In the genomic region with DNA sequence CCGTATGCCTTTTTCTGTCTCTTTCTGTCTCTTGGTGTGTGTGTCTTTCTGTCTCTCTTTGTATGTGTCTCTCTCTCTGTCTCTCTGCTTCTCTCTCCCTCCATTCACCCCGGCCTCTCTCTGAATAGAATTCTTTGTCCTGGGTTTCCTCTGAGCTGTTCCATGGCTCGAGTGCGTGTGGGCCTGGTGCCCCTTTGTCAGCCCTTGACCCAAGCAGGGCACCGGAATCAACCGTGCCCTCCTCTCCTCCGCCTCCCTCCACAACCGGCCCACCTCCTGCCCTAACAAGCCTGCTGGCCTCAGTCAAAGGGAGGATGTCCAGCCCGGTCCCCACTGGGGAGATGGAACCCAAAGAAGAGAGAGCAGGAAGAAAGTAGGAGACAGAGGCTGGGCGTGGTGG, we compare ENCODE assay signal across 17 cellular contexts. TPM values are rescaled to one million over a fixed set of nuclear protein-coding genes. Genes with fewer than 3 reads are reported as not detected.
DNase-seq lines count a peak whose midpoint lies in the region; ATAC-seq and TF ChIP-seq lines count a peak whose summit lies in the region.
"Had no signal": no experiment of that assay in that cellular context is flagged by ENCODE, and none has a peak within 500 bp of the region (broad histone marks: within the 10 kb centered on the region; RNA-seq: fewer than 3 reads in every experiment).

No MANE protein-coding gene starts in this region.

- no peaks in the 10 kb centered on the region for H3K36me3 Mint-ChIP-seq in activated CD8-positive, alpha-beta T cell treated with anti-CD3 and anti-CD28 coated beads for 36 hours (ENCODE audit: low read depth)
- H3K36me3 Mint-ChIP-seq in activated CD8-positive, alpha-beta T cell treated with anti-CD3 and anti-CD28 coated beads, Interleukin-2, amount 10 ng/mL, durations not matched to agents 7 days and 5 days (ENCODE audit: low read depth) = no peaks in the 10 kb centered on the region
- H3K36me3 Mint-ChIP-seq in nephron (ENCODE audit: low read depth) = peaks cover 18% of the 10 kb centered on the region
- H3K36me3 Mint-ChIP-seq: activated CD4-positive, alpha-beta memory T cell treated with anti-CD3 and anti-CD28 coated beads for 36 hours; stimulated activated memory B cell treated with anti-CD40 and anti-IgM and Interleukin-4, amounts not matched to agents 10 μg/mL and 1 μg/mL and 100 μg/mL, for 72 hours had no signal

- H3K4me1 Mint-ChIP-seq in activated CD8-positive, alpha-beta T cell treated with anti-CD3 and anti-CD28 coated beads for 36 hours (ENCODE audit: low read depth) = peaks cover 31% of the 10 kb centered on the region
- H3K4me1 Mint-ChIP-seq in activated CD8-positive, alpha-beta T cell treated with anti-CD3 and anti-CD28 coated beads, Interleukin-2, amount 10 ng/mL, durations not matched to agents 7 days and 5 days (ENCODE audit: low read depth) = peaks cover 12% of the 10 kb centered on the region
- H3K4me1 Mint-ChIP-seq in nephron = peaks cover 61% of the 10 kb centered on the region

- peak overlapping the region; percentile 37 for H3K4me2 ChIP-seq in mammary epithelial cell (ENCODE audit: insufficient read depth, low read depth, low read length)

- H3K27me3 ChIP-seq in mammary epithelial cell (ENCODE audit: insufficient read depth, low read length) (no peaks in the 10 kb centered on the region), tibial artery (no peaks in the 10 kb centered on the region)

- peaks cover 72% of the 10 kb centered on the region for H3K4me1 ChIP-seq in mammary epithelial cell (ENCODE audit: insufficient read depth, low read length)
- peaks cover 0 to 79% (median 56%) of the 10 kb centered on the region in 4 donors for H3K4me1 ChIP-seq in tibial artery

- H3K79me2 ChIP-seq in mammary epithelial cell (ENCODE audit: insufficient read depth, low read length) = peaks cover 66% of the 10 kb centered on the region

- H3K27me3 Mint-ChIP-seq in activated CD8-positive, alpha-beta T cell treated with anti-CD3 and anti-CD28 coated beads for 36 hours = peaks cover 39% of the 10 kb centered on the region
- H3K27me3 Mint-ChIP-seq in activated CD8-positive, alpha-beta T cell treated with anti-CD3 and anti-CD28 coated beads, Interleukin-2, amount 10 ng/mL, durations not matched to agents 7 days and 5 days (ENCODE audit: low read depth) = peaks cover 46% of the 10 kb centered on the region
- H3K27me3 Mint-ChIP-seq in nephron (ENCODE audit: low read depth) = peaks cover 9% of the 10 kb centered on the region

- POLR2A ChIA-PET in activated CD8-positive, alpha-beta T cell treated with anti-CD3 and anti-CD28 coated beads for 36 hours (lab: Charles Lee) = no interaction called here
- POLR2A ChIA-PET in activated CD8-positive, alpha-beta T cell treated with anti-CD3 and anti-CD28 coated beads, Interleukin-2, amount 10 ng/mL, durations not matched to agents 7 days and 5 days (lab: Charles Lee) = no interaction called here

- intact Hi-C loops in activated CD8-positive, alpha-beta T cell treated with anti-CD3 and anti-CD28 coated beads for 36 hours (cut with micrococcal nuclease) = no loop called here
- intact Hi-C loops in mammary epithelial cell (cut with micrococcal nuclease) = no loop called here
- intact Hi-C loops in tibial artery (cut with DNase I; ENCODE audit: low total_unique reads) = no loop called here

- WGBS in mammary epithelial cell (ENCODE audit: low coverage, missing lambda C conversion rate) = 28% methylated on average over 5 of the region's 10 CpGs

- H4K20me1 ChIP-seq in mammary epithelial cell (ENCODE audit: insufficient read depth, low read length) = no peaks in the 10 kb centered on the region

- no peaks in the 10 kb centered on the region for H3K9me3 Mint-ChIP-seq in activated CD8-positive, alpha-beta T cell treated with anti-CD3 and anti-CD28 coated beads for 36 hours
- no peaks in the 10 kb centered on the region for H3K9me3 Mint-ChIP-seq in activated CD8-positive, alpha-beta T cell treated with anti-CD3 and anti-CD28 coated beads, Interleukin-2, amount 10 ng/mL, durations not matched to agents 7 days and 5 days (ENCODE audit: insufficient read depth)
- no peaks in the 10 kb centered on the region for H3K9me3 Mint-ChIP-seq in nephron
- H3K9me3 Mint-ChIP-seq: activated CD4-positive, alpha-beta memory T cell treated with anti-CD3 and anti-CD28 coated beads for 36 hours; stimulated activated memory B cell treated with anti-CD40 and anti-IgM and Interleukin-4, amounts not matched to agents 10 μg/mL and 1 μg/mL and 100 μg/mL, for 72 hours had no signal

- no peak overlapping the region for H3K9ac ChIP-seq in mammary epithelial cell (ENCODE audit: insufficient read depth, low read length)

- BruUV-seq in mammary epithelial cell (replicated peaks; lab: Mats Ljungman, UMichigan) = no TSS peak

- H3K27ac Mint-ChIP-seq in activated CD8-positive, alpha-beta T cell treated with anti-CD3 and anti-CD28 coated beads for 36 hours = peak overlapping the region; percentile 8
- H3K27ac Mint-ChIP-seq in activated CD8-positive, alpha-beta T cell treated with anti-CD3 and anti-CD28 coated beads, Interleukin-2, amount 10 ng/mL, durations not matched to agents 7 days and 5 days = no peak overlapping the region
- H3K27ac Mint-ChIP-seq in nephron = peak overlapping the region; percentile 18 to 39 (median 29)
- H3K27ac Mint-ChIP-seq: activated CD4-positive, alpha-beta memory T cell treated with anti-CD3 and anti-CD28 coated beads for 36 hours; stimulated activated memory B cell treated with anti-CD40 and anti-IgM and Interleukin-4, amounts not matched to agents 10 μg/mL and 1 μg/mL and 100 μg/mL, for 72 hours had no signal

- H3K9me3 ChIP-seq in mammary epithelial cell (replicated peaks; ENCODE audit: insufficient read depth, low read length) = no peaks in the 10 kb centered on the region
- H3K9me3 ChIP-seq in tibial artery = no peaks in the 10 kb centered on the region

- CTCF ChIA-PET in activated CD8-positive, alpha-beta T cell treated with anti-CD3 and anti-CD28 coated beads for 36 hours (lab: Charles Lee) = no interaction called here
- CTCF ChIA-PET in activated CD8-positive, alpha-beta T cell treated with anti-CD3 and anti-CD28 coated beads, Interleukin-2, amount 10 ng/mL, durations not matched to agents 7 days and 5 days (lab: Charles Lee) = no interaction called here
- CTCF ChIA-PET in mammary epithelial cell (lab: Charles Lee; ENCODE audit: low non-redundant PET) = no interaction called here

- H2AFZ ChIP-seq in mammary epithelial cell (ENCODE audit: low read depth, low read length) = no peak overlapping the region

- ATAC-seq in activated CD8-positive, alpha-beta T cell treated with anti-CD3 and anti-CD28 coated beads for 36 hours = no peak
- no peak for ATAC-seq in activated CD8-positive, alpha-beta T cell treated with anti-CD3 and anti-CD28 coated beads, Interleukin-2, amount 10 ng/mL, durations not matched to agents 7 days and 5 days
- ATAC-seq in HG03025 (IDR thresholded peaks at IDR 0.05; ENCODE audit: low FRiP score, unreplicated experiment) = no peak
- ATAC-seq: right cardiac atrium; stimulated activated memory B cell treated with anti-CD40 and anti-IgM and Interleukin-4, amounts not matched to agents 10 μg/mL and 1 μg/mL and 100 μg/mL, for 72 hours had no signal

- no peak for DNase-seq in activated CD8-positive, alpha-beta T cell treated with anti-CD3 and anti-CD28 coated beads for 36 hours
- no peak for DNase-seq in activated CD8-positive, alpha-beta T cell treated with anti-CD3 and anti-CD28 coated beads, Interleukin-2, amount 10 ng/mL, durations not matched to agents 7 days and 5 days
- DNase-seq in mammary epithelial cell (no peak), tibial artery (no peak), SIG-M5 (lab: John Stamatoyannopoulos, UW) (no peak), kidney glomerular epithelial cell (lab: John Stamatoyannopoulos, UW) (no peak)
- DNase-seq: ACHN; activated CD4-positive, alpha-beta memory T cell treated with anti-CD3 and anti-CD28 coated beads for 36 hours; activated effector memory CD4-positive, alpha-beta T cell treated with anti-CD3 and anti-CD28 coated beads, Interleukin-2, amount 50 U/mL, for 16 hours; effector memory CD4-positive, alpha-beta T cell; NCI-H2029; NCI-H69; RPMI8226 had no signal

- no peak for TF ChIP-seq CTCF in activated CD8-positive, alpha-beta T cell treated with anti-CD3 and anti-CD28 coated beads for 36 hours (IDR thresholded peaks at IDR 0.05)
- no peak for TF ChIP-seq CTCF in mammary epithelial cell (conservative IDR thresholded peaks at IDR 0.05 in 1 of 2, IDR thresholded peaks at IDR 0.05 in 1 of 2; ENCODE audit: extremely low read depth in 1 of 2, insufficient read depth in 1 of 2, low read depth in 1 of 2, low read length in 2 of 2)
- TF ChIP-seq CTCF in nephron (IDR thresholded peaks at IDR 0.05; ENCODE audit: unreplicated experiment in 3 of 3) = no peak
- no peak for TF ChIP-seq CTCF in tibial artery (IDR thresholded peaks at IDR 0.05)

- H3K4me3 Mint-ChIP-seq in activated CD8-positive, alpha-beta T cell treated with anti-CD3 and anti-CD28 coated beads for 36 hours = no peak overlapping the region
- no peak overlapping the region for H3K4me3 Mint-ChIP-seq in activated CD8-positive, alpha-beta T cell treated with anti-CD3 and anti-CD28 coated beads, Interleukin-2, amount 10 ng/mL, durations not matched to agents 7 days and 5 days
- peak overlapping the region; percentile 70 to 78 (median 73) for H3K4me3 Mint-ChIP-seq in nephron
- H3K4me3 Mint-ChIP-seq: activated CD4-positive, alpha-beta memory T cell treated with anti-CD3 and anti-CD28 coated beads for 36 hours; stimulated activated memory B cell treated with anti-CD40 and anti-IgM and Interleukin-4, amounts not matched to agents 10 μg/mL and 1 μg/mL and 100 μg/mL, for 72 hours had no signal

- H3K36me3 ChIP-seq in mammary epithelial cell (ENCODE audit: insufficient read depth, low read length) (peaks cover 16% of the 10 kb centered on the region), tibial artery (peaks cover 9 to 20% (median 16%) of the 10 kb centered on the region in 3 donors)

- in situ Hi-C loops in mammary epithelial cell (cut with MboI; ENCODE audit: low sequenced_read_pairs in 2 of 2) = loop anchor here in 1 of 2 donors (5.0 kb wide), 1 partner anchor 40 kb away; the partner anchor contains the start of gene HNRNPUL1

- H3K4me3 ChIP-seq in mammary epithelial cell (replicated peaks in 1 of 3; ENCODE audit: insufficient read depth in 1 of 3, low read depth in 2 of 3, low read length in 3 of 3) (peak overlapping the region in 1 of 3 experiments; percentile 2), tibial artery (no peak overlapping the region)

- H3K27ac ChIP-seq in mammary epithelial cell (ENCODE audit: insufficient read depth, low read depth, low read length) (no peak overlapping the region), tibial artery (peak overlapping the region; percentile 97 to 99)

- dilution Hi-C loops in mammary epithelial cell (cut with HindIII; ENCODE audit: low sequenced_read_pairs) = no loop called here

RNA-seq across cellular contexts. Expression of gene AXL, which starts 3.2 kb away (rescaled TPM):
- under 1 TPM; 0.36 to 0.50 TPM for total RNA-seq in activated CD8-positive, alpha-beta T cell treated with anti-CD3 and anti-CD28 coated beads for 36 hours
- total RNA-seq in activated CD8-positive, alpha-beta T cell treated with anti-CD3 and anti-CD28 coated beads, Interleukin-2, amount 10 ng/mL, durations not matched to agents 7 days and 5 days = not detected
- total RNA-seq in mammary epithelial cell = 100 to 1,000 TPM; 121 to 141 TPM
- polyA plus RNA-seq in mammary epithelial cell = 57.3 TPM
- polyA minus RNA-seq in mammary epithelial cell = 460 TPM

RNA-seq across cellular contexts. Expression of gene CYP2S1, which starts 29.2 kb away (rescaled TPM):
- total RNA-seq in activated CD8-positive, alpha-beta T cell treated with anti-CD3 and anti-CD28 coated beads for 36 hours = not detected
- total RNA-seq in activated CD8-positive, alpha-beta T cell treated with anti-CD3 and anti-CD28 coated beads, Interleukin-2, amount 10 ng/mL, durations not matched to agents 7 days and 5 days = under 1 TPM; 0.83 to 0.95 TPM
- 1 to 10 TPM in 1 of 2 donors, under 1 TPM in 1; 0.50 to 7.1 TPM for total RNA-seq in mammary epithelial cell
- 0.42 TPM for polyA plus RNA-seq in mammary epithelial cell
- polyA minus RNA-seq in mammary epithelial cell = 2.1 TPM

RNA-seq across cellular contexts. Expression of gene HNRNPUL1, which starts 41.9 kb away (rescaled TPM):
- total RNA-seq in activated CD8-positive, alpha-beta T cell treated with anti-CD3 and anti-CD28 coated beads for 36 hours = 100 to 1,000 TPM; 257 to 259 TPM
- total RNA-seq in activated CD8-positive, alpha-beta T cell treated with anti-CD3 and anti-CD28 coated beads, Interleukin-2, amount 10 ng/mL, durations not matched to agents 7 days and 5 days = 100 to 1,000 TPM; 332 to 340 TPM
- total RNA-seq in mammary epithelial cell = 100 to 1,000 TPM in 1 of 2 donors, 10 to 100 TPM in 1; 80.7 to 175 TPM
- polyA plus RNA-seq in mammary epithelial cell = 38.8 TPM
- 148 TPM for polyA minus RNA-seq in mammary epithelial cell

Comparison
In these comparisons a context has a peak if more than half of its experiments do, and no peak if none do; other contexts are left out.
1. H3K4me3 Mint-ChIP-seq: peak in nephron (3 of 3); none in activated CD8-positive, alpha-beta T cell treated with anti-CD3 and anti-CD28 coated beads for 36 hours (single experiment) and activated CD8-positive, alpha-beta T cell treated with anti-CD3 and anti-CD28 coated beads, Interleukin-2, amount 10 ng/mL, durations not matched to agents 7 days and 5 days (single experiment).
2. RNA of gene AXL, which starts 3.2 kb away (total RNA-seq): 121 to 141 TPM in mammary epithelial cell; 0.36 to 0.50 TPM in activated CD8-positive, alpha-beta T cell treated with anti-CD3 and anti-CD28 coated beads for 36 hours and not detected in activated CD8-positive, alpha-beta T cell treated with anti-CD3 and anti-CD28 coated beads, Interleukin-2, amount 10 ng/mL, durations not matched to agents 7 days and 5 days; every median in the first group is over 10 times any median in the second.